ENCODE assay signal across 1 cellular context in the genomic region with DNA sequence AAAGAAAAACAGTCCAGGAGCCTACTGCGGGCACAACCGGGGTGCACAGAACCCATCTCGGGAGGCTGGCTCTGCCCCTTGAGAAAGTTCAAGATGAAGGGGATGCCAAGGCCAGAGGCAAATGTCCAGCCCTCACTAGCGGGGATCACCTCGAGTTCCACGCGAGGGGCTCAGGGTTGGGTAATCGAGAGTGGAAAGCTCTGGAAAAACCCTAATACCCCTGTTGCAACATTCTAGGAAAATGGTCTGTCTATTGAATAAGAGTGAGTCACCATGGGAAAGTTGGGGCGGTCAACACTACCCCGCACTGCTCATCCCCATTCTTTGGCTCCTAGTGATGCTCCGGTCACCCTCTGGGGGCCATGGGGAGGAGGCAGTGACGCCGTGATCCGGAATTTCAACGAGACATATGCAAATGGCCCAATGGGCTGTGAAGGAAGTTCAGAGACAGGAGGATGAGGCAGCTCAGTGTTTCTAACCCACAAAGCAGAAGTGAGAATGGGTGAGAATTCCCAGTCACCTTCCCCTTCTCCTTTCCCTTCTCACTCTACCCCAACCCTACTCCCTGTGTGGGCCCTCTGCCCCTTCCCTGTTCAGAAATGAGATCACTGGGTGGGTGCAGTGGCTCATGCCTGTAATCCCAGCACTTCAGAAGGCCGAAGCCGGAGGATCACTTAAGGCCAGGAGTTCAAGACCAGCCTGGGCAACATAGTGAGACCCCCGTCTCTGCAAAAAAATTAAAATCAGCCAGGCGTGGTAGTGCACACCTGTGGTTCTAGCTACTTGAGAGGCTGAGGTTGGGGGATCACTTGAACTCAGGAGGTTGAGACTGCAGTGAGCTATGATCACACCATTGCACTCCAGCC.
A peak's percentile ranks its signal among the peaks of the same experiment; 100 is the strongest.
TF ChIP-seq lines count a peak whose summit lies in the region.

No MANE protein-coding gene starts in this region.

TF ChIP-seq in A549, 52 proteins besides CTCF, POLR2A, EP300 and RAD21 (continued from another document):
- TF ChIP-seq, protein P1, sequence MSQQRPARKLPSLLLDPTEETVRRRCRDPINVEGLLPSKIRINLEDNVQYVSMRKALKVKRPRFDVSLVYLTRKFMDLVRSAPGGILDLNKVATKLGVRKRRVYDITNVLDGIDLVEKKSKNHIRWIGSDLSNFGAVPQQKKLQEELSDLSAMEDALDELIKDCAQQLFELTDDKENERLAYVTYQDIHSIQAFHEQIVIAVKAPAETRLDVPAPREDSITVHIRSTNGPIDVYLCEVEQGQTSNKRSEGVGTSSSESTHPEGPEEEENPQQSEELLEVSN (IDR thresholded peaks at IDR 0.05; ENCODE audit: borderline replicate concordance, low read depth), result peak; percentile 54; the same call in 1 of the 2 replicates
- TF ChIP-seq, protein P2, sequence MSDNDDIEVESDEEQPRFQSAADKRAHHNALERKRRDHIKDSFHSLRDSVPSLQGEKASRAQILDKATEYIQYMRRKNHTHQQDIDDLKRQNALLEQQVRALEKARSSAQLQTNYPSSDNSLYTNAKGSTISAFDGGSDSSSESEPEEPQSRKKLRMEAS (IDR thresholded peaks at IDR 0.05), result peak; percentile 88
- TF ChIP-seq ZFP36 (IDR thresholded peaks at IDR 0.05; ENCODE audit: borderline replicate concordance, partially characterized antibody) (no peak), HOXA7 (CRISPR knock-in tag; IDR thresholded peaks at IDR 0.05) (no peak; the same call in 1 of the 2 replicates), KDM1A (IDR thresholded peaks at IDR 0.05; ENCODE audit: low read depth) (no peak), TFCP2L1 (CRISPR knock-in tag; IDR thresholded peaks at IDR 0.05) (no peak), MAFK (IDR thresholded peaks at IDR 0.05; ENCODE audit: partially characterized antibody) (no peak), SMC3 (IDR thresholded peaks at IDR 0.05) (peak; percentile 34; the same call in 2 of the 3 replicates), CBX2 (IDR thresholded peaks at IDR 0.05; ENCODE audit: borderline replicate concordance, low read depth) (no peak), JUN (IDR thresholded peaks at IDR 0.05) (peak; percentile 63 to 91; a peak in 4 of 5 replicates), ZSCAN20 (CRISPR knock-in tag; IDR thresholded peaks at IDR 0.05) (no peak), MAZ (IDR thresholded peaks at IDR 0.05; ENCODE audit: borderline replicate concordance, low read depth, low read length) (peak; percentile 77; the same call in 1 of the 2 replicates), CHD2 (IDR thresholded peaks at IDR 0.05; ENCODE audit: low read length, partially characterized antibody) (no peak), RARB (CRISPR knock-in tag; IDR thresholded peaks at IDR 0.05) (peak; percentile 51; the same call in 1 of the 2 replicates), PHF8 (IDR thresholded peaks at IDR 0.05; ENCODE audit: borderline replicate concordance, low read depth) (no peak), RCOR1 (IDR thresholded peaks at IDR 0.05; ENCODE audit: low read depth, low read length) (no peak), BHLHE40 (IDR thresholded peaks at IDR 0.05; ENCODE audit: low read depth, low read length) (no peak), KDM5A (IDR thresholded peaks at IDR 0.05) (no peak), FOXS1 (CRISPR knock-in tag; IDR thresholded peaks at IDR 0.05) (no peak; the same call in 1 of the 2 replicates), EHMT2 (IDR thresholded peaks at IDR 0.05; ENCODE audit: low read depth) (0 out of 2 replicates have a peak, but pooled peaks have one; percentile 32), NR3C1 (IDR thresholded peaks at IDR 0.05) (no peak), JUNB (IDR thresholded peaks at IDR 0.05) (peak; percentile 91)
- TF ChIP-seq, protein P3, sequence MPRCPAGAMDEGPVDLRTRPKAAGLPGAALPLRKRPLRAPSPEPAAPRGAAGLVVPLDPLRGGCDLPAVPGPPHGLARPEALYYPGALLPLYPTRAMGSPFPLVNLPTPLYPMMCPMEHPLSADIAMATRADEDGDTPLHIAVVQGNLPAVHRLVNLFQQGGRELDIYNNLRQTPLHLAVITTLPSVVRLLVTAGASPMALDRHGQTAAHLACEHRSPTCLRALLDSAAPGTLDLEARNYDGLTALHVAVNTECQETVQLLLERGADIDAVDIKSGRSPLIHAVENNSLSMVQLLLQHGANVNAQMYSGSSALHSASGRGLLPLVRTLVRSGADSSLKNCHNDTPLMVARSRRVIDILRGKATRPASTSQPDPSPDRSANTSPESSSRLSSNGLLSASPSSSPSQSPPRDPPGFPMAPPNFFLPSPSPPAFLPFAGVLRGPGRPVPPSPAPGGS (IDR thresholded peaks at IDR 0.05), result peak; percentile 30; the same call in 1 of the 3 replicates
- TF ChIP-seq, protein P4, sequence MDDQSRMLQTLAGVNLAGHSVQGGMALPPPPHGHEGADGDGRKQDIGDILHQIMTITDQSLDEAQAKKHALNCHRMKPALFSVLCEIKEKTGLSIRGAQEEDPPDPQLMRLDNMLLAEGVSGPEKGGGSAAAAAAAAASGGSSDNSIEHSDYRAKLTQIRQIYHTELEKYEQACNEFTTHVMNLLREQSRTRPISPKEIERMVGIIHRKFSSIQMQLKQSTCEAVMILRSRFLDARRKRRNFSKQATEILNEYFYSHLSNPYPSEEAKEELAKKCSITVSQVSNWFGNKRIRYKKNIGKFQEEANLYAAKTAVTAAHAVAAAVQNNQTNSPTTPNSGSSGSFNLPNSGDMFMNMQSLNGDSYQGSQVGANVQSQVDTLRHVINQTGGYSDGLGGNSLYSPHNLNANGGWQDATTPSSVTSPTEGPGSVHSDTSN (IDR thresholded peaks at IDR 0.05), result peak; percentile 31; the same call in 1 of the 2 replicates
- TF ChIP-seq, protein P5, sequence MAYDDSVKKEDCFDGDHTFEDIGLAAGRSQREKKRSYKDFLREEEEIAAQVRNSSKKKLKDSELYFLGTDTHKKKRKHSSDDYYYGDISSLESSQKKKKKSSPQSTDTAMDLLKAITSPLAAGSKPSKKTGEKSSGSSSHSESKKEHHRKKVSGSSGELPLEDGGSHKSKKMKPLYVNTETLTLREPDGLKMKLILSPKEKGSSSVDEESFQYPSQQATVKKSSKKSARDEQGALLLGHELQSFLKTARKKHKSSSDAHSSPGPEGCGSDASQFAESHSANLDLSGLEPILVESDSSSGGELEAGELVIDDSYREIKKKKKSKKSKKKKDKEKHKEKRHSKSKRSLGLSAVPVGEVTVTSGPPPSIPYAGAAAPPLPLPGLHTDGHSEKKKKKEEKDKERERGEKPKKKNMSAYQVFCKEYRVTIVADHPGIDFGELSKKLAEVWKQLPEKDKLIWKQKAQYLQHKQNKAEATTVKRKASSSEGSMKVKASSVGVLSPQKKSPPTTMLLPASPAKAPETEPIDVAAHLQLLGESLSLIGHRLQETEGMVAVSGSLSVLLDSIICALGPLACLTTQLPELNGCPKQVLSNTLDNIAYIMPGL (CRISPR knock-in tag; IDR thresholded peaks at IDR 0.05; ENCODE audit: borderline replicate concordance), result no peak
- TF ChIP-seq, protein P6, sequence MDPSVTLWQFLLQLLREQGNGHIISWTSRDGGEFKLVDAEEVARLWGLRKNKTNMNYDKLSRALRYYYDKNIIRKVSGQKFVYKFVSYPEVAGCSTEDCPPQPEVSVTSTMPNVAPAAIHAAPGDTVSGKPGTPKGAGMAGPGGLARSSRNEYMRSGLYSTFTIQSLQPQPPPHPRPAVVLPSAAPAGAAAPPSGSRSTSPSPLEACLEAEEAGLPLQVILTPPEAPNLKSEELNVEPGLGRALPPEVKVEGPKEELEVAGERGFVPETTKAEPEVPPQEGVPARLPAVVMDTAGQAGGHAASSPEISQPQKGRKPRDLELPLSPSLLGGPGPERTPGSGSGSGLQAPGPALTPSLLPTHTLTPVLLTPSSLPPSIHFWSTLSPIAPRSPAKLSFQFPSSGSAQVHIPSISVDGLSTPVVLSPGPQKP (IDR thresholded peaks at IDR 0.05; ENCODE audit: low read depth, low read length), result no peak
- TF ChIP-seq, protein P7, sequence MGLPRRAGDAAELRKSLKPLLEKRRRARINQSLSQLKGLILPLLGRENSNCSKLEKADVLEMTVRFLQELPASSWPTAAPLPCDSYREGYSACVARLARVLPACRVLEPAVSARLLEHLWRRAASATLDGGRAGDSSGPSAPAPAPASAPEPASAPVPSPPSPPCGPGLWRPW (IDR thresholded peaks at IDR 0.05), result peak; percentile 56; the same call in 1 of the 2 replicates
